ENCODE assay signal across 1 cellular context in the genomic region with DNA sequence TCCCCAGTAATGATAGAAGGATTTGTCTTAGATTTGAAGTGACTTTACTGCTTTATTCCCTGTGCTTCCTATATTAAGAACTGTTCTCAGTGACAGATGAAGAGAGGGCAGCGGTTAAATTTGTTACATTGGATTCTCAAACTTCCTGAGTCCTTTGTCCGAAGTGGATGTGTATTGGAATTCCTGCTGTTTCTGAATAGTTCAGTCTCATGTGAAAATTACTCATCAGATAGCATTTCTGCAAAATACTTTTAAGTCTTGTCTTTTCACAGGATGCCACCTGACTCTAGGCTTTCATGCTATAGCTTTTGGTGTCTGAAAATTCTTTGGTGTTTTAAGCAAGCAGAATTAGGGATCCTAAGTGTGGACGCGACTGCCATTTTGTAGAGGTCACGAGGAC.
TF ChIP-seq lines count a peak whose summit lies in the region.

No MANE protein-coding gene starts in this region.

TF ChIP-seq in GM23338, 12 proteins besides CTCF, POLR2A, EP300 and RAD21 (continued from another document):
- TF ChIP-seq ZNF462 (CRISPR knock-in tag; IDR thresholded peaks at IDR 0.05) = no peak
- no peak for TF ChIP-seq NANOG (IDR thresholded peaks at IDR 0.05; ENCODE audit: borderline replicate concordance)
- no peak for TF ChIP-seq JUNB (IDR thresholded peaks at IDR 0.05; ENCODE audit: unreplicated experiment)
- TF ChIP-seq EZH2 (IDR thresholded peaks at IDR 0.05; ENCODE audit: low read depth, unreplicated experiment) = no peak
- TF ChIP-seq EZH2phosphoT487 (IDR thresholded peaks at IDR 0.05; ENCODE audit: unreplicated experiment) = no peak
- no peak for TF ChIP-seq POLR2AphosphoS5 (IDR thresholded peaks at IDR 0.05; ENCODE audit: low read depth)
TF ChIP-seq in GM23338: peak in this region for 0.
